18 cellular contexts compared by ENCODE assay signal in genomic region chr10:24416248-24416647, GRCh38.
DNase-seq lines count a peak whose midpoint lies in the region; ATAC-seq and TF ChIP-seq lines count a peak whose summit lies in the region.
"Had no signal": no experiment of that assay in that cellular context is flagged by ENCODE, and none has a peak within 500 bp of the region (broad histone marks: within the 10 kb centered on the region; RNA-seq: fewer than 3 reads in every experiment).

No MANE protein-coding gene starts in this region.

- TF ChIP-seq CTCF in heart left ventricle (IDR thresholded peaks at IDR 0.05), result no peak
- no peak for TF ChIP-seq CTCF in mesothelial cell of epicardium (IDR thresholded peaks at IDR 0.05; ENCODE audit: unreplicated experiment)
- TF ChIP-seq CTCF in natural killer cell (IDR thresholded peaks at IDR 0.05), result no peak

- H3K4me1 ChIP-seq in heart left ventricle, result peaks cover 2 to 34% (median 18%) of the 10 kb centered on the region in 12 donors

- H3K27me3 ChIP-seq in heart left ventricle, result no peaks in the 10 kb centered on the region
- H3K27me3 ChIP-seq: BLaER1 treated with 17β-estradiol and CSF1 and Interleukin-3, amounts not matched to agents 10 nM and 100 nM had no signal

- intact Hi-C loops in heart left ventricle (cut with DNase I), result loop anchor here in 2 of 10 donors (5.0 to 10.0 kb wide), 2 partner anchors 46 to 89 kb away; no protein-coding TSS in a partner anchor
- intact Hi-C loops in Right ventricle myocardium inferior (cut with DNase I), result no loop called here
- intact Hi-C loops in natural killer cell (cut with micrococcal nuclease), result no loop called here

- no peak overlapping the region for H3K4me3 Mint-ChIP-seq in mesothelial cell of epicardium
- H3K4me3 Mint-ChIP-seq in activated naive CD8-positive, alpha-beta T cell treated with anti-CD3 and anti-CD28 coated beads, Interleukin-2, amount 50 U/mL, for 24 hours, result no peak overlapping the region
- H3K4me3 Mint-ChIP-seq in natural killer cell, result no peak overlapping the region
- H3K4me3 Mint-ChIP-seq: activated CD4-positive, alpha-beta T cell treated with anti-CD3 and anti-CD28 coated beads, Interleukin-2, amount 10 ng/mL, durations not matched to agents 24 days and 14 days; activated naive CD4-positive, alpha-beta T cell treated with anti-CD3 and anti-CD28 coated beads, Interleukin-2, amount 10 ng/mL, durations not matched to agents 7 days and 5 days had no signal

- WGBS in heart left ventricle, 4 donors, result 58 to 71% (median 66%) methylated on average over 4 of the region's 4 CpGs

- H3K4me3 ChIP-seq in heart left ventricle (no peak overlapping the region), skin epidermis (no peak overlapping the region)
- H3K4me3 ChIP-seq: BLaER1 treated with 17β-estradiol and CSF1 and Interleukin-3, amounts not matched to agents 10 nM and 100 nM had no signal

- H3K27ac Mint-ChIP-seq in mesothelial cell of epicardium (peak overlapping the region; percentile 94), natural killer cell (no peak overlapping the region)
- no peak overlapping the region for H3K27ac Mint-ChIP-seq in activated naive CD8-positive, alpha-beta T cell treated with anti-CD3 and anti-CD28 coated beads, Interleukin-2, amount 50 U/mL, for 24 hours
- H3K27ac Mint-ChIP-seq: activated CD4-positive, alpha-beta T cell treated with anti-CD3 and anti-CD28 coated beads, Interleukin-2, amount 10 ng/mL, durations not matched to agents 24 days and 14 days; activated naive CD4-positive, alpha-beta T cell treated with anti-CD3 and anti-CD28 coated beads, Interleukin-2, amount 10 ng/mL, durations not matched to agents 7 days and 5 days had no signal

- H3K36me3 Mint-ChIP-seq in mesothelial cell of epicardium (peaks cover 6% of the 10 kb centered on the region), natural killer cell (no peaks in the 10 kb centered on the region)
- H3K36me3 Mint-ChIP-seq in activated naive CD8-positive, alpha-beta T cell treated with anti-CD3 and anti-CD28 coated beads, Interleukin-2, amount 50 U/mL, for 24 hours (ENCODE audit: low read depth), result no peaks in the 10 kb centered on the region
- H3K36me3 Mint-ChIP-seq: activated naive CD4-positive, alpha-beta T cell treated with anti-CD3 and anti-CD28 coated beads, Interleukin-2, amount 10 ng/mL, durations not matched to agents 7 days and 5 days had no signal

- TF ChIP-seq POLR2A in heart left ventricle (IDR thresholded peaks at IDR 0.05), result no peak

- H3K4me1 Mint-ChIP-seq in mesothelial cell of epicardium (peaks cover 27% of the 10 kb centered on the region), natural killer cell (no peaks in the 10 kb centered on the region)
- no peaks in the 10 kb centered on the region for H3K4me1 Mint-ChIP-seq in activated naive CD8-positive, alpha-beta T cell treated with anti-CD3 and anti-CD28 coated beads, Interleukin-2, amount 50 U/mL, for 24 hours
- H3K4me1 Mint-ChIP-seq: activated CD4-positive, alpha-beta T cell treated with anti-CD3 and anti-CD28 coated beads, Interleukin-2, amount 10 ng/mL, durations not matched to agents 24 days and 14 days; activated naive CD4-positive, alpha-beta T cell treated with anti-CD3 and anti-CD28 coated beads, Interleukin-2, amount 10 ng/mL, durations not matched to agents 7 days and 5 days had no signal

- ATAC-seq in heart left ventricle, result peak in 2 of 4 donors; percentile 32 to 37
- ATAC-seq in Right ventricle myocardium inferior, result no peak
- no peak for ATAC-seq in activated naive CD8-positive, alpha-beta T cell treated with anti-CD3 and anti-CD28 coated beads, Interleukin-2, amount 50 U/mL, for 24 hours
- ATAC-seq in HG02623 (IDR thresholded peaks at IDR 0.05; ENCODE audit: unreplicated experiment), result no peak
- no peak for ATAC-seq in natural killer cell

- H3K27ac ChIP-seq in heart left ventricle, result peak overlapping the region in 10 of 12 donors; percentile 9 to 70 (median 46)
- H3K27ac ChIP-seq in skin epidermis, result peak overlapping the region in 11 of 21 experiments; percentile 19 to 77 (median 63)
- H3K27ac ChIP-seq: BLaER1 treated with 17β-estradiol and CSF1 and Interleukin-3, amounts not matched to agents 10 nM and 100 nM had no signal

- no peaks in the 10 kb centered on the region for H3K27me3 Mint-ChIP-seq in mesothelial cell of epicardium (ENCODE audit: low read depth)
- peaks cover 8% of the 10 kb centered on the region for H3K27me3 Mint-ChIP-seq in activated naive CD8-positive, alpha-beta T cell treated with anti-CD3 and anti-CD28 coated beads, Interleukin-2, amount 50 U/mL, for 24 hours
- no peaks in the 10 kb centered on the region for H3K27me3 Mint-ChIP-seq in natural killer cell (ENCODE audit: low read depth in 2 of 2)
- H3K27me3 Mint-ChIP-seq: activated naive CD4-positive, alpha-beta T cell treated with anti-CD3 and anti-CD28 coated beads, Interleukin-2, amount 10 ng/mL, durations not matched to agents 7 days and 5 days had no signal

- no peak for DNase-seq in heart left ventricle
- no peak for DNase-seq in Right ventricle myocardium inferior (ENCODE audit: missing footprints)
- no peak for DNase-seq in mesothelial cell of epicardium (ENCODE audit: low spot score in 2 of 2, unreplicated experiment in 2 of 2)
- no peak for DNase-seq in activated naive CD8-positive, alpha-beta T cell treated with anti-CD3 and anti-CD28 coated beads, Interleukin-2, amount 50 U/mL, for 24 hours
- no peak for DNase-seq in natural killer cell
- DNase-seq in NCI-H146 treated with DMSO at 0.1 percent for 48 hours (lab: John Stamatoyannopoulos, UW; ENCODE audit: unreplicated experiment), result no peak
- DNase-seq: 8988T; activated CD4-positive, alpha-beta T cell treated with anti-CD3 and anti-CD28 coated beads, Interleukin-2, amount 10 ng/mL, durations not matched to agents 24 days and 14 days; activated CD8-positive, alpha-beta memory T cell treated with anti-CD3 and anti-CD28 coated beads, Interleukin-2, amount 50 U/mL, for 48 hours; activated naive CD4-positive, alpha-beta T cell treated with anti-CD3 and anti-CD28 coated beads, Interleukin-2, amount 10 ng/mL, durations not matched to agents 7 days and 5 days; cortex of kidney; NCI-H1092; NCI-H2107; NCI-H526; stimulated activated naive CD4-positive, alpha-beta T cell treated with Interleukin-2 at 50 U/mL for 16 hours had no signal

- H3K9me3 Mint-ChIP-seq in mesothelial cell of epicardium, result no peaks in the 10 kb centered on the region
- no peaks in the 10 kb centered on the region for H3K9me3 Mint-ChIP-seq in activated naive CD8-positive, alpha-beta T cell treated with anti-CD3 and anti-CD28 coated beads, Interleukin-2, amount 50 U/mL, for 24 hours
- H3K9me3 Mint-ChIP-seq in natural killer cell, result peaks cover 0 to 2% of the 10 kb centered on the region in 2 donors
- H3K9me3 Mint-ChIP-seq: activated CD4-positive, alpha-beta T cell treated with anti-CD3 and anti-CD28 coated beads, Interleukin-2, amount 10 ng/mL, durations not matched to agents 24 days and 14 days; activated naive CD4-positive, alpha-beta T cell treated with anti-CD3 and anti-CD28 coated beads, Interleukin-2, amount 10 ng/mL, durations not matched to agents 7 days and 5 days had no signal

- no peaks in the 10 kb centered on the region for H3K36me3 ChIP-seq in heart left ventricle
- H3K36me3 ChIP-seq: BLaER1 treated with 17β-estradiol and CSF1 and Interleukin-3, amounts not matched to agents 10 nM and 100 nM had no signal

- H3K9me3 ChIP-seq in heart left ventricle, result peaks cover 0 to 17% (median 0%) of the 10 kb centered on the region in 12 donors
